8 cellular contexts compared by ENCODE assay signal in the genomic region with DNA sequence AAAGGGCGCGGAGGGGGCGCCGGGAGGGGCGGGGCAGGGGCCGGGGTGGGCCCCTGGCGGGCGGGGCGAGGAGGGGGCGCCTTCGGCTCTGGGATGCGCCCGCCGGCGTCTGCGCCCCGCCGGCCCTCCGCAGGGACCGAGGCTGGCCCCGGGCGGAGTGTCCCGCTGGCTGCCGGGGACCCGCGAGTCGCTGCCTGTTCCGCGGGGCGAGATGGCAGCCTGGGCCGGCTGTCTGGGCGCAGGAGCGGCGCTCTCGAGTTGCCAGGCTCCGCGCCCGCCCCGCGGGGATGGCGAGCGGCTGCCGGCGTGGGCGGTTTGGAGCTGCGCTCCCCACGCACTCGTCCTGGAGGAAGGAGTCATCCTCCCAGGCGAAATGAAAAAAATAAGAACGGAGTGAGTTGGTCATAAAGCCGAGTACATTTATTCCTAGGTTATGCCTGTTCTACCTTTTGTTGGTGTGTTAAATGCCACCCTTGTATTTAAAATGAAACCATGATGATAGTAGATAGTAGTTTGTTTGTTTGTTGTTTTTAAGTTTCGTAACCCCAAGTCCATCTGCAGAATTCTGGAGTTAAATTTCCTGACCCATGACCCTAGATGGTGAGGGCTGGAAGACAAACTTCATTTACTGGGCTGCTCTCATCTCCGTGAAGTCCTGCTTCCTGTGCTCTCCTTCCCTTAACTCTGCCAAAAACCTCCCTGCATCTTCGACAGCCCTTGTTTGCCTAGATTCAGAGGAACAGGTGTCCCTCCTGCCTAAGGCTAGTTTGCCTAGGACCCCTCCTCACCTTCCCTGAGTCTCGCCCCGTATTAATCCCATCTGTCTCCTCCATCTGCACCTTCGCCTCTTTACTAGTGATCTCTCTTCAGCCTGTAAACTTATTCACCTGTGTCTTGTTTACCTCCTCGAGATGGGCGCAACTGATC. TPM values are rescaled to one million over a fixed set of nuclear protein-coding genes. Genes with fewer than 3 reads are reported as not detected.
DNase-seq lines count a peak whose midpoint lies in the region; ATAC-seq and TF ChIP-seq lines count a peak whose summit lies in the region.
"Had no signal": no experiment of that assay in that cellular context is flagged by ENCODE, and none has a peak within 500 bp of the region (broad histone marks: within the 10 kb centered on the region; RNA-seq: fewer than 3 reads in every experiment).

No MANE protein-coding gene starts in this region.

- H3K4me3 Mint-ChIP-seq in stimulated activated naive B cell treated with anti-CD40 and anti-IgM and Interleukin-4, amounts not matched to agents 10 μg/mL and 1 μg/mL and 100 μg/mL, for 72 hours: peak overlapping the region; percentile 78 to 82

- H3K36me3 ChIP-seq in HCT116 (ENCODE audit: control insufficient read depth in 1 of 2, insufficient read depth in 2 of 2, low read length in 2 of 2): no peaks in the 10 kb centered on the region
- no peaks in the 10 kb centered on the region for H3K36me3 ChIP-seq in duodenal mucosa (ENCODE audit: control insufficient read depth in 1 of 2, insufficient read depth in 2 of 2, low read length in 2 of 2)
- H3K36me3 ChIP-seq in lung (ENCODE audit: control insufficient read depth in 2 of 2, insufficient read depth in 2 of 2, low read length in 2 of 2): no peaks in the 10 kb centered on the region

- BruUV-seq in HCT116 (replicated peaks; lab: Mats Ljungman, UMichigan): no TSS peak

- RAD21 ChIA-PET in HCT116 (lab: Charles Lee; ENCODE audit: low non-redundant PET in 1 of 2, low total read pairs in 2 of 2, uncharacterized antibody in 2 of 2, unreplicated experiment in 2 of 2): no interaction called here

- TF ChIP-seq POLR2A in HCT116 (IDR thresholded peaks at IDR 0.05; ENCODE audit: borderline replicate concordance, extremely low read depth, insufficient read depth, insufficient read length): no peak

- CTCF ChIA-PET in HCT116 (lab: Charles Lee): no interaction called here

- peak; percentile 61 for ATAC-seq in HCT116
- ATAC-seq in lung (ENCODE audit: insufficient read depth, low FRiP score): no peak
- ATAC-seq in stimulated activated naive B cell treated with anti-CD40 and anti-IgM and Interleukin-4, amounts not matched to agents 10 μg/mL and 1 μg/mL and 100 μg/mL, for 72 hours (replicated peaks): peak; percentile 46 to 50
- ATAC-seq in HG03378 (IDR thresholded peaks at IDR 0.05; ENCODE audit: unreplicated experiment): no peak

- H3K79me2 ChIP-seq in HCT116 (ENCODE audit: insufficient read depth, low read length): no peaks in the 10 kb centered on the region

- H3K27me3 Mint-ChIP-seq in stimulated activated naive B cell treated with anti-CD40 and anti-IgM and Interleukin-4, amounts not matched to agents 10 μg/mL and 1 μg/mL and 100 μg/mL, for 72 hours: peaks cover 44 to 60% of the 10 kb centered on the region in 2 donors

- peak overlapping the region; percentile 59 for H3K27ac Mint-ChIP-seq in stimulated activated naive B cell treated with anti-CD40 and anti-IgM and Interleukin-4, amounts not matched to agents 10 μg/mL and 1 μg/mL and 100 μg/mL, for 72 hours

- intact Hi-C loops in HCT116 (cut with micrococcal nuclease): no loop called here

- 8% methylated on average over 46 to 59 of the region's 59 CpGs for WGBS in lung, 2 donors

- no peaks in the 10 kb centered on the region for H3K9me3 Mint-ChIP-seq in stimulated activated naive B cell treated with anti-CD40 and anti-IgM and Interleukin-4, amounts not matched to agents 10 μg/mL and 1 μg/mL and 100 μg/mL, for 72 hours

- TF ChIP-seq RAD21 in HCT116 (IDR thresholded peaks at IDR 0.05; ENCODE audit: low read depth): no peak

- H3K4me1 Mint-ChIP-seq in stimulated activated naive B cell treated with anti-CD40 and anti-IgM and Interleukin-4, amounts not matched to agents 10 μg/mL and 1 μg/mL and 100 μg/mL, for 72 hours: peaks cover 10 to 15% of the 10 kb centered on the region in 2 donors

- TF ChIP-seq CTCF in HCT116 (IDR thresholded peaks at IDR 0.05 in 2 of 3, conservative IDR thresholded peaks at IDR 0.05 in 1 of 3; ENCODE audit: borderline replicate concordance in 1 of 3, insufficient read depth in 1 of 3, low read depth in 2 of 3, low read length in 2 of 3) (no peak), lung (IDR thresholded peaks at IDR 0.05; ENCODE audit: control extremely low read depth, extremely low read depth) (no peak)

- H3K4me2 ChIP-seq in HCT116 (ENCODE audit: low read length): peak overlapping the region; percentile 63

- no peak overlapping the region for H3K9ac ChIP-seq in HCT116 (ENCODE audit: low read length)
- H3K9ac ChIP-seq in duodenal mucosa (ENCODE audit: low read depth in 1 of 2, low read length in 2 of 2): no peak overlapping the region

- POLR2A ChIA-PET in HCT116 (lab: Charles Lee): no interaction called here

- no peaks in the 10 kb centered on the region for H4K20me1 ChIP-seq in HCT116 (ENCODE audit: insufficient read depth)

- H3K36me3 Mint-ChIP-seq in stimulated activated naive B cell treated with anti-CD40 and anti-IgM and Interleukin-4, amounts not matched to agents 10 μg/mL and 1 μg/mL and 100 μg/mL, for 72 hours: peaks cover 0 to 3% of the 10 kb centered on the region in 2 donors

- H3K4me3 ChIP-seq in HCT116 (replicated peaks in 1 of 2; ENCODE audit: low read depth in 1 of 2, low read length in 2 of 2) (peak overlapping the region; percentile 24 to 44), duodenal mucosa (ENCODE audit: low read depth in 1 of 2, low read length in 2 of 2) (peak overlapping the region; percentile 44 to 63), lung (peak overlapping the region; percentile 29)
- H3K4me3 ChIP-seq: SK-N-MC had no signal

- no peak overlapping the region for H2AFZ ChIP-seq in HCT116 (ENCODE audit: low read depth, low read length, poor library complexity, severe bottlenecking)

- H3K4me1 ChIP-seq in HCT116 (ENCODE audit: control insufficient read depth in 1 of 2, insufficient read depth in 2 of 2, low read length in 2 of 2): no peaks in the 10 kb centered on the region
- H3K4me1 ChIP-seq in duodenal mucosa (ENCODE audit: control insufficient read depth in 1 of 2, insufficient read depth in 2 of 2, low read length in 2 of 2): no peaks in the 10 kb centered on the region
- peaks cover 0 to 3% of the 10 kb centered on the region in 2 donors for H3K4me1 ChIP-seq in lung (ENCODE audit: control insufficient read depth in 2 of 2, insufficient read depth in 2 of 2, low read length in 2 of 2)

- DNase-seq in HCT116 (ENCODE audit: low read depth, low spot score) (no peak), lung (ENCODE audit: low spot score) (no peak), DMS114 treated with DMSO at 0.1 percent for 48 hours (lab: John Stamatoyannopoulos, UW; ENCODE audit: unreplicated experiment) (no peak)
- peak; percentile 23 for DNase-seq in activated CD4-positive, alpha-beta T cell treated with anti-CD3 and anti-CD28 coated beads for 48 hours
- DNase-seq in stimulated activated naive B cell treated with anti-CD40 and anti-IgM and Interleukin-4, amounts not matched to agents 10 μg/mL and 1 μg/mL and 100 μg/mL, for 72 hours: no peak

- no peak overlapping the region for H3K27ac ChIP-seq in HCT116 (ENCODE audit: low read depth, low read length)
- no peak overlapping the region for H3K27ac ChIP-seq in duodenal mucosa (ENCODE audit: low read depth, low read length)
- H3K27ac ChIP-seq in lung (ENCODE audit: low read depth in 1 of 2, low read length in 1 of 2): peak overlapping the region in 1 of 2 donors; percentile 85
- H3K27ac ChIP-seq: SK-N-MC had no signal

- no peaks in the 10 kb centered on the region for H3K9me2 ChIP-seq in HCT116 (ENCODE audit: insufficient read depth)

- H3K27me3 ChIP-seq in HCT116 (ENCODE audit: insufficient read depth, low read length) (peaks cover 3% of the 10 kb centered on the region; the same call in 1 of the 2 replicates), duodenal mucosa (ENCODE audit: control insufficient read depth in 1 of 2, insufficient read depth in 2 of 2, low read length in 2 of 2) (peaks cover 36 to 45% of the 10 kb centered on the region in 2 donors), lung (ENCODE audit: control insufficient read depth, insufficient read depth) (no peaks in the 10 kb centered on the region)

- H3K9me3 ChIP-seq in HCT116 (ENCODE audit: control insufficient read depth in 1 of 2, insufficient read depth in 1 of 2, low read depth in 1 of 2, low read length in 2 of 2) (no peaks in the 10 kb centered on the region), duodenal mucosa (ENCODE audit: control insufficient read depth in 1 of 2, low read length in 2 of 2) (no peaks in the 10 kb centered on the region), lung (ENCODE audit: control insufficient read depth in 2 of 2, insufficient read depth in 1 of 2, low read length in 1 of 2) (no peaks in the 10 kb centered on the region)

TF ChIP-seq in HCT116, 20 proteins besides CTCF, POLR2A, EP300 and RAD21:
- TF ChIP-seq EGR1 (IDR thresholded peaks at IDR 0.05; ENCODE audit: low read depth): peak; percentile 57
- TF ChIP-seq CEBPB (IDR thresholded peaks at IDR 0.05; ENCODE audit: low read depth): no peak

RNA-seq across cellular contexts. Expression of a gene that starts 32.8 kb away (rescaled TPM):
- total RNA-seq in HCT116 (2021; ENCODE audit: unreplicated experiment): 313 TPM
- polyA plus RNA-seq in HCT116 (2012): 424 and 431 TPM in 2 replicates
- total RNA-seq in lung: 100 to 1,000 TPM; 209 to 260 TPM
- 100 to 1,000 TPM; 166 to 471 TPM for polyA plus RNA-seq in lung

RNA-seq across cellular contexts. Expression of a gene that starts 54.7 kb away (rescaled TPM):
- not detected for total RNA-seq in HCT116 (2021; ENCODE audit: unreplicated experiment)
- polyA plus RNA-seq in HCT116 (2012): not detected in 2 replicates
- total RNA-seq in lung: not detected
- not detected for polyA plus RNA-seq in lung

Comparison
In these comparisons a context has a peak if more than half of its experiments do, and no peak if none do; other contexts are left out.
1. ATAC-seq: peak in HCT116 (single experiment) and stimulated activated naive B cell treated with anti-CD40 and anti-IgM and Interleukin-4, amounts not matched to agents 10 μg/mL and 1 μg/mL and 100 μg/mL, for 72 hours (2 of 2); none in lung (single experiment) and HG03378 (single experiment).
2. Peak in every context shown above with its lines, with median percentiles within 50 percentile points of each other: H3K4me3 ChIP-seq.